In the genomic region with DNA sequence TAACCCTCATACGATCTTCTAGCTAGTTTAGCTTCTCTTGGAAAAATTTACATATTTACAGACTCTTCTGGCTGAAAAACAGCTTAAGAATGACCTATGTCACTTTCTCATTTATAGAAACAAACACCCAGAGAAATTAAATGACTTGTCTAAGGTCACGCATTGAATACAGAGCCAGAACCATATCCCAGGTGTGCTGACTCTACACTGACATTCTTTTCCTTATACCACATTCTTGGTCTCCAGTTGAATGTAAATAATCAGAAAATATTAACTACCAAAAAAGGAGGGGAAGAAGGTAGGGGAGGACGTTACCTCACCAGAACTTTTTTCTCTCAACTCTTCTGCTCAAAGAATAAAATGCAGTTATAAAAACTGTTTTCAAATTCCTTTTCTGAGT, we compare ENCODE assay signal across 23 cellular contexts.
"Had no signal": no experiment of that assay in that cellular context is flagged by ENCODE, and none has a peak within 500 bp of the region (broad histone marks: within the 10 kb centered on the region; RNA-seq: fewer than 3 reads in every experiment).

No MANE protein-coding gene starts in this region.

- H3K36me3 ChIP-seq: adrenal gland, heart right ventricle had no signal

- H3K27ac ChIP-seq: adrenal gland had no signal

- H3K4me2 ChIP-seq: smooth muscle cell had no signal

- DNase-seq: activated CD4-positive, alpha-beta T cell treated with anti-CD3 and anti-CD28 coated beads for 36 hours; activated CD4-positive, alpha-beta T cell treated with anti-CD3 and anti-CD28 coated beads, Interleukin-2, amount 50 U/mL, for 4 hours; activated CD4-positive, CD25-positive, alpha-beta regulatory T cell; activated effector memory CD4-positive, alpha-beta T cell treated with anti-CD3 and anti-CD28 coated beads, Interleukin-2, amount 50 U/mL, for 16 hours; activated naive CD4-positive, alpha-beta T cell treated with anti-CD3 and anti-CD28 coated beads for 36 hours; activated naive CD8-positive, alpha-beta T cell treated with anti-CD3 and anti-CD28 coated beads for 36 hours; activated T-cell treated with anti-CD3 and anti-CD28 coated beads for 4 hours; activated T-cell treated with anti-CD3 and anti-CD28 coated beads, Interleukin-2, amount 50 U/mL, for 72 hours; adrenal gland; caudate nucleus; cortex of kidney; effector memory CD8-positive, alpha-beta T cell; erythroblast; heart right ventricle; kidney glomerular epithelial cell; left ventricle myocardium superior; mammary epithelial cell; stimulated activated CD4-positive, alpha-beta T cell treated with anti-CD3 and anti-CD28 coated beads, Interleukin-2, amount 100 ng/mL, for 24 hours; stimulated activated naive B cell treated with anti-CD40 and anti-IgM and Interleukin-4, amounts not matched to agents 10 μg/mL and 1 μg/mL and 100 μg/mL, for 72 hours; T-helper 1 cell; trophoblast cell had no signal

- H3K27me3 ChIP-seq: adrenal gland, heart right ventricle had no signal

- H3K4me3 ChIP-seq: adrenal gland, heart right ventricle, smooth muscle cell had no signal

- ATAC-seq: activated CD4-positive, alpha-beta T cell treated with anti-CD3 and anti-CD28 coated beads for 36 hours; activated T-cell treated with anti-CD3 and anti-CD28 coated beads, Interleukin-2, amount 50 U/mL, for 72 hours; effector memory CD8-positive, alpha-beta T cell; sciatic nerve; stimulated activated naive B cell treated with anti-CD40 and anti-IgM and Interleukin-4, amounts not matched to agents 10 μg/mL and 1 μg/mL and 100 μg/mL, for 72 hours had no signal
